ENCODE assay signal across 13 cellular contexts in genomic region chr5:1103093-1103492, GRCh38. TPM values are rescaled to one million over a fixed set of nuclear protein-coding genes. Genes with fewer than 3 reads are reported as not detected.
DNase-seq lines count a peak whose midpoint lies in the region; ATAC-seq lines count a peak whose summit lies in the region.
"Had no signal": no experiment of that assay in that cellular context is flagged by ENCODE, and none has a peak within 500 bp of the region (broad histone marks: within the 10 kb centered on the region; RNA-seq: fewer than 3 reads in every experiment).

No MANE protein-coding gene starts in this region.

- no peak for ATAC-seq in stimulated activated effector memory CD8-positive, alpha-beta T cell treated with anti-CD3 and anti-CD28 coated beads, Interleukin-12 subunit alpha, Interleukin-12 subunit beta, amount 100 ng/mL, for 72 hours
- ATAC-seq: activated CD4-positive, CD25-positive, alpha-beta regulatory T cell treated with anti-CD3 and anti-CD28 coated beads, Interleukin-2, amount 50 U/mL, for 24 hours had no signal

- peaks cover 5% of the 10 kb centered on the region for H3K36me3 Mint-ChIP-seq in activated CD4-positive, alpha-beta T cell treated with anti-CD3 and anti-CD28 coated beads, Interleukin-2, amount 10 ng/mL, durations not matched to agents 24 days and 14 days (ENCODE audit: low read depth)
- H3K36me3 Mint-ChIP-seq in activated naive CD8-positive, alpha-beta T cell = no peaks in the 10 kb centered on the region
- H3K36me3 Mint-ChIP-seq in stimulated activated effector memory CD8-positive, alpha-beta T cell treated with anti-CD3 and anti-CD28 coated beads, Interleukin-12 subunit alpha, Interleukin-12 subunit beta, amount 100 ng/mL, for 72 hours = no peaks in the 10 kb centered on the region

- peak overlapping the region; percentile 82 for H3K4me3 Mint-ChIP-seq in activated CD4-positive, alpha-beta T cell treated with anti-CD3 and anti-CD28 coated beads, Interleukin-2, amount 10 ng/mL, durations not matched to agents 24 days and 14 days
- H3K4me3 Mint-ChIP-seq in activated naive CD8-positive, alpha-beta T cell = peak overlapping the region; percentile 59
- peak overlapping the region; percentile 66 for H3K4me3 Mint-ChIP-seq in stimulated activated effector memory CD8-positive, alpha-beta T cell treated with anti-CD3 and anti-CD28 coated beads, Interleukin-12 subunit alpha, Interleukin-12 subunit beta, amount 100 ng/mL, for 72 hours

- intact Hi-C loops in activated CD4-positive, alpha-beta T cell treated with anti-CD3 and anti-CD28 coated beads, Interleukin-2, amount 10 ng/mL, durations not matched to agents 24 days and 14 days (cut with micrococcal nuclease) = loop anchor here (10.0 kb wide), 1 partner anchor 432 kb away; no protein-coding TSS in a partner anchor

- peaks cover 50% of the 10 kb centered on the region for H3K4me1 Mint-ChIP-seq in activated CD4-positive, alpha-beta T cell treated with anti-CD3 and anti-CD28 coated beads, Interleukin-2, amount 10 ng/mL, durations not matched to agents 24 days and 14 days
- H3K4me1 Mint-ChIP-seq in activated naive CD8-positive, alpha-beta T cell (ENCODE audit: low read depth) = peaks cover 58% of the 10 kb centered on the region
- H3K4me1 Mint-ChIP-seq in stimulated activated effector memory CD8-positive, alpha-beta T cell treated with anti-CD3 and anti-CD28 coated beads, Interleukin-12 subunit alpha, Interleukin-12 subunit beta, amount 100 ng/mL, for 72 hours = peaks cover 54% of the 10 kb centered on the region

- no peak for DNase-seq in activated CD4-positive, alpha-beta T cell treated with anti-CD3 and anti-CD28 coated beads, Interleukin-2, amount 10 ng/mL, durations not matched to agents 24 days and 14 days
- no peak for DNase-seq in activated CD4-positive, alpha-beta T cell treated with anti-CD3 and anti-CD28 coated beads for 1 hour
- DNase-seq in islet precursor cell = peak; percentile 71
- no peak for DNase-seq in stimulated activated effector memory CD8-positive, alpha-beta T cell treated with anti-CD3 and anti-CD28 coated beads, Interleukin-12 subunit alpha, Interleukin-12 subunit beta, amount 100 ng/mL, for 72 hours (ENCODE audit: low spot score in 2 of 2)
- DNase-seq in SW480 (ENCODE audit: low spot score) = no peak
- DNase-seq in SIG-M5 treated with dmso at 0.1 percent for 504 hours (lab: John Stamatoyannopoulos, UW; ENCODE audit: unreplicated experiment) = no peak
- no peak for DNase-seq in anterior cingulate cortex (lab: John Stamatoyannopoulos, UW)
- DNase-seq: esophagus squamous epithelium, HCEC 1CT, NCI-H146, PC-9 had no signal

- no peaks in the 10 kb centered on the region for H3K9me3 Mint-ChIP-seq in activated CD4-positive, alpha-beta T cell treated with anti-CD3 and anti-CD28 coated beads, Interleukin-2, amount 10 ng/mL, durations not matched to agents 24 days and 14 days
- H3K9me3 Mint-ChIP-seq in activated naive CD8-positive, alpha-beta T cell (ENCODE audit: low read depth) = no peaks in the 10 kb centered on the region
- no peaks in the 10 kb centered on the region for H3K9me3 Mint-ChIP-seq in stimulated activated effector memory CD8-positive, alpha-beta T cell treated with anti-CD3 and anti-CD28 coated beads, Interleukin-12 subunit alpha, Interleukin-12 subunit beta, amount 100 ng/mL, for 72 hours

- H3K27me3 Mint-ChIP-seq in activated CD4-positive, alpha-beta T cell treated with anti-CD3 and anti-CD28 coated beads, Interleukin-2, amount 10 ng/mL, durations not matched to agents 24 days and 14 days = no peaks in the 10 kb centered on the region
- no peaks in the 10 kb centered on the region for H3K27me3 Mint-ChIP-seq in activated naive CD8-positive, alpha-beta T cell

- no peak overlapping the region for H3K27ac Mint-ChIP-seq in activated CD4-positive, alpha-beta T cell treated with anti-CD3 and anti-CD28 coated beads, Interleukin-2, amount 10 ng/mL, durations not matched to agents 24 days and 14 days
- H3K27ac Mint-ChIP-seq in activated naive CD8-positive, alpha-beta T cell = peak overlapping the region; percentile 1
- H3K27ac Mint-ChIP-seq in stimulated activated effector memory CD8-positive, alpha-beta T cell treated with anti-CD3 and anti-CD28 coated beads, Interleukin-12 subunit alpha, Interleukin-12 subunit beta, amount 100 ng/mL, for 72 hours = no peak overlapping the region

RNA-seq across cellular contexts. Expression of gene SLC12A7, which starts 8.8 kb away (rescaled TPM):
- total RNA-seq in activated CD4-positive, alpha-beta T cell treated with anti-CD3 and anti-CD28 coated beads, Interleukin-2, amount 10 ng/mL, durations not matched to agents 24 days and 14 days = 32.1 and 33.4 TPM in 2 replicates
